Comparison of ENCODE assay signal across 12 cellular contexts in the genomic region with DNA sequence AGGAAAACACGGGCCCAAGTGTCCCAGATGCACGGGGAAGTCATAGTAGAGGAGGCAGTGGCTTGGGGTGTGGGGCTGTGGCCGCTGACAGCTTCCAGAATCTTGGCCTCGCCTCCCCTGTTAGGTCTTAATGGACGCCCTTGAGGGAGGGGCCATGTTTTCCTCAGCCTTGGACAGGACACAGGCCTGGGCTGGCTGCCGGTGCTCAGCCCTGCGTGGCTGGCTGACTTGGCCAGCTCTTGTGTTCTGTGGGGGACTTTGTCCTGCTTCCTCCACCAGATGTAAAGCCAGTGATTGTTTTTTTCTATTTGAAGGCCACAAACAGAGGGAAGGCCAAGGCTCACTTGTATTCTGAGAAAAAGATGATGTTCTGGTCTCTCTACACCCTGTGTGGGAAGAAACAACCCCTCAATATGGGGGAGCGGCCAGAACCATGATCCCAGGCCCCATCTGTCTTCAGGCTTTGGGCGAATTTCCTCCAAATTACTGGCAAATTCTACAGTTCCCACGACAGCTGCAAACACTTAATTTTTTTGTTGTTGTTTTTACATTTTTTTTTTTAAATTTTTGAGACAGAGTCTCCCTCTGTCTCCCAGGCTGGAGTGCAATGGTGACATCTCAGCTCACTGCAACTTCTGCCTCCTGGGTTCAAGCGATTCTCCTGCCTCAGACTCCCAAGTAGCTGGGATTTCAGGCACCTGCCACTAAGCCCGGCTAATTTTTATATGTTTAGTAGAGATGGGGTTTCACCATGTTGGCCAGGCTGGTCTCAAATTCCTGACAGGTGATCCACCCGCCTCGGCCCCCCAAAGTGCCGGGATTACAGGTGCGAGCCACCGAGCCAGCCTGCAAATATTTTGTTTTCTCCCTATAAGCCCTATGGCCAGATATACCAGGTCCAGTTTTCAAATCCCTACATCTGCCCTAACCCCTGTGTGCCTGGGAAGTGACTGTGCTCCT.
DNase-seq lines count a peak whose midpoint lies in the region; ATAC-seq and TF ChIP-seq lines count a peak whose summit lies in the region.
"Had no signal": no experiment of that assay in that cellular context is flagged by ENCODE, and none has a peak within 500 bp of the region (broad histone marks: within the 10 kb centered on the region; RNA-seq: fewer than 3 reads in every experiment).

No MANE protein-coding gene starts in this region.

- ATAC-seq in Right ventricle myocardium superior (ENCODE audit: poor library complexity) (peak; percentile 93), HG03520 (IDR thresholded peaks at IDR 0.05; ENCODE audit: unreplicated experiment) (no peak), HG02840 (IDR thresholded peaks at IDR 0.05; ENCODE audit: low FRiP score, unreplicated experiment) (no peak), GM19463 (IDR thresholded peaks at IDR 0.05; ENCODE audit: unreplicated experiment) (no peak), SK-N-SH treated with all-trans-retinoic acid at 6 μM for 48 hours (no peak)
- ATAC-seq: Panc1 had no signal

- intact Hi-C loops in Right ventricle myocardium superior (cut with DNase I), result loop anchor here (10.0 kb wide), 1 partner anchor 54 kb away; no protein-coding TSS in a partner anchor

- peak overlapping the region; percentile 70 for H3K27ac ChIP-seq in angular gyrus (ENCODE audit: low read depth, low read length)
- H3K27ac ChIP-seq: C4-2B had no signal

- peak; percentile 94 for DNase-seq in Right ventricle myocardium superior
- peak; percentile 79 for DNase-seq in mucosa of gallbladder (ENCODE audit: low spot score)
- DNase-seq in superior temporal gyrus (ENCODE audit: extremely low spot score), result peak; percentile 64
- DNase-seq: GF-D8, NCI-H2081 had no signal

TF ChIP-seq in SK-N-SH treated with all-trans-retinoic acid at 6 μM for 48 hours, 23 proteins besides CTCF, POLR2A, EP300 and RAD21:
- no peak for TF ChIP-seq ZNF8 (CRISPR knock-in tag; IDR thresholded peaks at IDR 0.05)
- TF ChIP-seq ISL1 (CRISPR knock-in tag; IDR thresholded peaks at IDR 0.05), result no peak
- TF ChIP-seq, protein P1, sequence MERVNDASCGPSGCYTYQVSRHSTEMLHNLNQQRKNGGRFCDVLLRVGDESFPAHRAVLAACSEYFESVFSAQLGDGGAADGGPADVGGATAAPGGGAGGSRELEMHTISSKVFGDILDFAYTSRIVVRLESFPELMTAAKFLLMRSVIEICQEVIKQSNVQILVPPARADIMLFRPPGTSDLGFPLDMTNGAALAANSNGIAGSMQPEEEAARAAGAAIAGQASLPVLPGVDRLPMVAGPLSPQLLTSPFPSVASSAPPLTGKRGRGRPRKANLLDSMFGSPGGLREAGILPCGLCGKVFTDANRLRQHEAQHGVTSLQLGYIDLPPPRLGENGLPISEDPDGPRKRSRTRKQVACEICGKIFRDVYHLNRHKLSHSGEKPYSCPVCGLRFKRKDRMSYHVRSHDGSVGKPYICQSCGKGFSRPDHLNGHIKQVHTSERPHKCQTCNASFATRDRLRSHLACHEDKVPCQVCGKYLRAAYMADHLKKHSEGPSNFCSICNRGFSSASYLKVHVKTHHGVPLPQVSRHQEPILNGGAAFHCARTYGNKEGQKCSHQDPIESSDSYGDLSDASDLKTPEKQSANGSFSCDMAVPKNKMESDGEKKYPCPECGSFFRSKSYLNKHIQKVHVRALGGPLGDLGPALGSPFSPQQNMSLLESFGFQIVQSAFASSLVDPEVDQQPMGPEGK (CRISPR knock-in tag; IDR thresholded peaks at IDR 0.05; ENCODE audit: borderline replicate concordance), result no peak
- TF ChIP-seq ZNF565 (CRISPR knock-in tag; conservative IDR thresholded peaks at IDR 0.05; ENCODE audit: low read depth), result no peak
- no peak for TF ChIP-seq ZFP3 (CRISPR knock-in tag; IDR thresholded peaks at IDR 0.05)
- no peak for TF ChIP-seq TOX (CRISPR knock-in tag; IDR thresholded peaks at IDR 0.05; ENCODE audit: borderline replicate concordance)
TF ChIP-seq in SK-N-SH treated with all-trans-retinoic acid at 6 μM for 48 hours: peak in this region for 0.
